ENCODE assay signal across 8 cellular contexts in genomic region chr16:31713071-31713944, GRCh38.
A peak's percentile ranks its signal among the peaks of the same experiment; 100 is the strongest.
DNase-seq lines count a peak whose midpoint lies in the region; ATAC-seq and TF ChIP-seq lines count a peak whose summit lies in the region.

No MANE protein-coding gene starts in this region.

- peak; percentile 90 for ATAC-seq in GM21367 (IDR thresholded peaks at IDR 0.05; ENCODE audit: unreplicated experiment)

- H4K8ac ChIP-seq in mesendoderm (ENCODE audit: low read depth, low read length) = no peak overlapping the region

- H3K27ac Mint-ChIP-seq in Caco-2 (ENCODE audit: unreplicated experiment) (peak overlapping the region; percentile 100), endodermal cell (peak overlapping the region; percentile 100)

- H3K27me3 Mint-ChIP-seq in Caco-2 (ENCODE audit: insufficient read depth, unreplicated experiment) (no peaks in the 10 kb centered on the region), endodermal cell (ENCODE audit: insufficient read depth) (no peaks in the 10 kb centered on the region)

- H3K36me3 ChIP-seq in Caco-2 (ENCODE audit: control insufficient read depth, insufficient read depth, low read length) (peaks cover 3% of the 10 kb centered on the region; the same call in 1 of the 2 replicates), endodermal cell (ENCODE audit: control insufficient read depth, insufficient read depth, low read length) (peaks cover 16% of the 10 kb centered on the region), mesendoderm (ENCODE audit: control insufficient read depth, insufficient read depth, low read length) (peaks cover 2% of the 10 kb centered on the region)

- no peaks in the 10 kb centered on the region for H3K9me3 Mint-ChIP-seq in Caco-2 (ENCODE audit: unreplicated experiment)
- no peaks in the 10 kb centered on the region for H3K9me3 Mint-ChIP-seq in endodermal cell

- H3K79me1 ChIP-seq in mesendoderm (ENCODE audit: low read length) = peaks cover 14% of the 10 kb centered on the region

- H3K4me3 ChIP-seq in Caco-2 (ENCODE audit: low read depth, low read length) (peak overlapping the region; percentile 77), endodermal cell (ENCODE audit: low read length) (peak overlapping the region; percentile 93), mesendoderm (ENCODE audit: low read length) (peak overlapping the region; percentile 92)

- H3K4me3 Mint-ChIP-seq in Caco-2 (ENCODE audit: unreplicated experiment) (peak overlapping the region; percentile 99), endodermal cell (peak overlapping the region; percentile 96)

- CTCF ChIA-PET in Caco-2 (lab: Charles Lee) = interaction anchor here (1.1 kb wide), 1 partner anchor 254 kb away, joined by 3 read pairs; no protein-coding TSS in a partner anchor

- no TSS peak for BruUV-seq in Caco-2 (replicated peaks; lab: Mats Ljungman, UMichigan)

- H3K4me2 ChIP-seq in mesendoderm (ENCODE audit: low read length) = peak overlapping the region; percentile 58

- H3K4ac ChIP-seq in mesendoderm (ENCODE audit: low read depth, low read length) = peak overlapping the region; percentile 46

- H2BK120ac ChIP-seq in mesendoderm (ENCODE audit: low read depth, low read length) = no peak overlapping the region

- H4K5ac ChIP-seq in mesendoderm (ENCODE audit: low read length) = no peak overlapping the region

- WGBS in endodermal cell (ENCODE audit: insufficient coverage in 1 of 2, insufficient read length in 1 of 2), 2 experiments = 0% methylated on average over 16 to 59 of the region's 59 CpGs
- WGBS in mesendoderm (ENCODE audit: extremely low coverage, insufficient coverage, low lambda C conversion rate) = no CpG with 5 or more reads among the region's 59 CpGs

- no peak overlapping the region for H2AK5ac ChIP-seq in mesendoderm (ENCODE audit: low read length)

- H3K79me2 ChIP-seq in mesendoderm (ENCODE audit: control insufficient read depth, insufficient read depth, low read length) = peaks cover 15% of the 10 kb centered on the region

- DNase-seq in Caco-2 (peak; percentile 93 to 94), HT1080 (ENCODE audit: low read depth) (peak; percentile 87), NOMO-1 treated with dmso at 0.1 percent for 144 hours (lab: John Stamatoyannopoulos, UW; ENCODE audit: unreplicated experiment) (peak; percentile 84), endodermal cell (peak; percentile 98), mesendoderm (peak; percentile 97)
- DNase-seq in activated CD8-positive, alpha-beta memory T cell treated with anti-CD3 and anti-CD28 coated beads, Interleukin-2, amount 50 U/mL, for 1 hour (ENCODE audit: extremely low read depth) = peak; percentile 87
- DNase-seq in stimulated activated CD8-positive, alpha-beta memory T cell treated with anti-CD3 and anti-CD28 coated beads, Interleukin-12 subunit alpha, Interleukin-12 subunit beta, amount 100 ng/mL, for 4 hours (ENCODE audit: low read depth) = peak; percentile 83

- H3K23ac ChIP-seq in mesendoderm (ENCODE audit: low read length) = peak overlapping the region; percentile 94

- H3K4me1 ChIP-seq in Caco-2 (no peaks in the 10 kb centered on the region), endodermal cell (ENCODE audit: control insufficient read depth, insufficient read depth, low read length) (peaks cover 2% of the 10 kb centered on the region), mesendoderm (ENCODE audit: control insufficient read depth, low read depth, low read length) (peaks cover 2% of the 10 kb centered on the region)

- H2BK15ac ChIP-seq in mesendoderm (replicated peaks; ENCODE audit: low read depth) = no peak overlapping the region

- POLR2A ChIA-PET in Caco-2 (lab: Charles Lee) = interaction anchor here (0.5 to 1.3 kb wide), 17 partner anchors 9 to 596 kb away, joined by 3 to 16 read pairs (median 3); partner anchors contain the start of genes ARMC5, FUS, KAT8 and RUSF1

- peak overlapping the region; percentile 96 for H3K9ac ChIP-seq in endodermal cell (ENCODE audit: extremely low read depth, low read length, poor library complexity, severe bottlenecking)
- peak overlapping the region; percentile 95 for H3K9ac ChIP-seq in mesendoderm (ENCODE audit: low read length)

- peaks cover 53% of the 10 kb centered on the region for H3K36me3 Mint-ChIP-seq in Caco-2 (ENCODE audit: insufficient read depth, unreplicated experiment)
- peaks cover 51% of the 10 kb centered on the region for H3K36me3 Mint-ChIP-seq in endodermal cell (ENCODE audit: low read depth)

- no peaks in the 10 kb centered on the region for H3K9me3 ChIP-seq in Caco-2
- no peaks in the 10 kb centered on the region for H3K9me3 ChIP-seq in endodermal cell (ENCODE audit: control insufficient read depth, low read length)

- H3K4me1 Mint-ChIP-seq in Caco-2 (ENCODE audit: low read depth, unreplicated experiment) (peaks cover 12% of the 10 kb centered on the region), endodermal cell (peaks cover 25% of the 10 kb centered on the region)

- peak overlapping the region; percentile 98 for H3K18ac ChIP-seq in mesendoderm (ENCODE audit: low read length)

- H3K27me3 ChIP-seq in Caco-2 (replicated peaks; ENCODE audit: control insufficient read depth, insufficient read depth, low read length) = no peaks in the 10 kb centered on the region
- H3K27me3 ChIP-seq in endodermal cell (ENCODE audit: control insufficient read depth, insufficient read depth, low read length, poor library complexity, severe bottlenecking) = no peaks in the 10 kb centered on the region
- H3K27me3 ChIP-seq in mesendoderm (ENCODE audit: insufficient read depth, low read length, poor library complexity) = no peaks in the 10 kb centered on the region

- intact Hi-C loops in Caco-2 (cut with micrococcal nuclease; ENCODE audit: unreplicated experiment) = loop anchor here (1.0 to 2.0 kb wide), 2 partner anchors 13 to 159 kb away; partner anchors contain the start of gene ZNF267

- H3K27ac ChIP-seq in endodermal cell (ENCODE audit: low read depth, low read length) (peak overlapping the region; percentile 97), mesendoderm (ENCODE audit: low read depth, low read length) (peak overlapping the region; percentile 99)

- H2BK5ac ChIP-seq in mesendoderm (ENCODE audit: low read length) = no peak overlapping the region

- H3K56ac ChIP-seq in mesendoderm (ENCODE audit: low read length) = peak overlapping the region; percentile 94

- TF ChIP-seq CTCF in Caco-2 (IDR thresholded peaks at IDR 0.05; ENCODE audit: insufficient read depth in 1 of 2, low read depth in 1 of 2, low read length in 1 of 2, severe bottlenecking in 1 of 2, unreplicated experiment in 1 of 2) (no peak), endodermal cell (conservative IDR thresholded peaks at IDR 0.05) (no peak)

Comparison
In these comparisons a context has a peak if more than half of its experiments do, and no peak if none do; other contexts are left out.
1. Peak in every context shown above with its lines: DNase-seq, ATAC-seq, H3K4me3 ChIP-seq and H3K27ac ChIP-seq.